8 cellular contexts compared by ENCODE assay signal in the genomic region with DNA sequence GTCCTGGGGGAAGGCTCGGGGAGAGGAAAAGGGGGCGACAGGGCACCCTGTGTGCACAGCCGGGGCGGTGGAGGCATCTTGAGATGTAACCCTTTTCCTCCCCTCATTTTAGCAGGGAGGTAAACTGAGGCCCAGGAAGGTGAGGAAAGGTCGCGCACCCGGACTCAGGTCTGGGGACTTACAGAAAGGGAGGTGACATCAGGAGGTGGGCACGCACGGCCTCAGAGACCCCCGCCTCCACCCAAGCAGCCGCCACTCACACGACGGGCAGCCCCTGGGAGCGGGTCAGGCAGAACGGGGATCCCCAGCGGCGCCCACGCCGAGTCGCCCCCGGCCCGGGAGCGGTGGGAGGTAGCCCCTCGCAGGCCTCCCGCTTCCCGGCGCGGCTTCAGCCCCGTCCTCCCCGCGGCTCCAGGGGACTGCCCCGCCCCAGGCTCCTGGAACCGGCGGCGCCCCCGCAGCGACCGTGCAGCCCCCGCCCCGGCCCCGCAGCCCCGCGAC. TPM values are rescaled to one million over a fixed set of nuclear protein-coding genes. Genes with fewer than 3 reads are reported as not detected.
A peak's percentile ranks its signal among the peaks of the same experiment; 100 is the strongest.
DNase-seq lines count a peak whose midpoint lies in the region; ATAC-seq and TF ChIP-seq lines count a peak whose summit lies in the region.

No MANE protein-coding gene starts in this region.

- peaks cover 18% of the 10 kb centered on the region for H3K4me1 Mint-ChIP-seq in activated CD4-positive, alpha-beta T cell treated with anti-CD3 and anti-CD28 coated beads, Interleukin-2, amount 10 ng/mL, durations not matched to agents 24 days and 14 days

- peaks cover 3% of the 10 kb centered on the region for H3K36me3 ChIP-seq in brain microvascular endothelial cell (replicated peaks)

- in situ Hi-C loops in brain microvascular endothelial cell (cut with HindIII; ENCODE audit: low pct_ligation_motif_present, low sequenced_read_pairs): no loop called here

- intact Hi-C loops in activated CD4-positive, alpha-beta T cell treated with anti-CD3 and anti-CD28 coated beads, Interleukin-2, amount 10 ng/mL, durations not matched to agents 24 days and 14 days (cut with micrococcal nuclease): loop anchor here (1.0 to 2.0 kb wide), 3 partner anchors 12 to 73 kb away; partner anchors contain the start of gene CACTIN

- no peaks in the 10 kb centered on the region for H3K36me3 Mint-ChIP-seq in activated CD4-positive, alpha-beta T cell treated with anti-CD3 and anti-CD28 coated beads, Interleukin-2, amount 10 ng/mL, durations not matched to agents 24 days and 14 days (ENCODE audit: low read depth)

- H3K9me3 ChIP-seq in mononuclear cell (ENCODE audit: low read depth, low read length): no peaks in the 10 kb centered on the region

- peaks cover 16% of the 10 kb centered on the region for H3K4me1 ChIP-seq in mononuclear cell (ENCODE audit: insufficient read depth, low read length)

- H3K4me3 ChIP-seq in brain microvascular endothelial cell (ENCODE audit: low read depth, low read length): peak overlapping the region; percentile 80
- H3K4me3 ChIP-seq in mononuclear cell (ENCODE audit: low read length): peak overlapping the region; percentile 56

- H3K27ac Mint-ChIP-seq in activated CD4-positive, alpha-beta T cell treated with anti-CD3 and anti-CD28 coated beads, Interleukin-2, amount 10 ng/mL, durations not matched to agents 24 days and 14 days: peak overlapping the region; percentile 75

- peak; percentile 7 for ATAC-seq in HG03571 (IDR thresholded peaks at IDR 0.05; ENCODE audit: unreplicated experiment)

- H3K27ac ChIP-seq in brain microvascular endothelial cell: peak overlapping the region; percentile 68

- no peaks in the 10 kb centered on the region for H3K27me3 Mint-ChIP-seq in activated CD4-positive, alpha-beta T cell treated with anti-CD3 and anti-CD28 coated beads, Interleukin-2, amount 10 ng/mL, durations not matched to agents 24 days and 14 days

- H3K4me3 Mint-ChIP-seq in activated CD4-positive, alpha-beta T cell treated with anti-CD3 and anti-CD28 coated beads, Interleukin-2, amount 10 ng/mL, durations not matched to agents 24 days and 14 days: peak overlapping the region; percentile 91

- DNase-seq in activated CD4-positive, alpha-beta T cell treated with anti-CD3 and anti-CD28 coated beads, Interleukin-2, amount 10 ng/mL, durations not matched to agents 24 days and 14 days: no peak
- no peak for DNase-seq in activated CD4-positive, alpha-beta T cell treated with anti-CD3 and anti-CD28 coated beads for 1 hour
- DNase-seq in brain microvascular endothelial cell (no peak), ureter (ENCODE audit: low spot score) (no peak), HCEC 1CT (no peak), iPS-NIHi7 (ENCODE audit: extremely low spot score) (no peak)

- no peaks in the 10 kb centered on the region for H3K9me3 Mint-ChIP-seq in activated CD4-positive, alpha-beta T cell treated with anti-CD3 and anti-CD28 coated beads, Interleukin-2, amount 10 ng/mL, durations not matched to agents 24 days and 14 days

- H3K27me3 ChIP-seq in brain microvascular endothelial cell (replicated peaks) (no peaks in the 10 kb centered on the region), mononuclear cell (ENCODE audit: insufficient read depth, low read length) (no peaks in the 10 kb centered on the region)

- TF ChIP-seq CTCF in brain microvascular endothelial cell (IDR thresholded peaks at IDR 0.05; ENCODE audit: low read depth, low read length, missing control alignments): no peak

RNA-seq across cellular contexts. Expression of gene PIP5K1C, which starts 0.5 kb away (rescaled TPM):
- 21.4 and 22.5 TPM in 2 replicates for total RNA-seq in activated CD4-positive, alpha-beta T cell treated with anti-CD3 and anti-CD28 coated beads, Interleukin-2, amount 10 ng/mL, durations not matched to agents 24 days and 14 days
- total RNA-seq in mononuclear cell: 8.4 TPM
- 58.1 TPM for total RNA-seq in ureter

RNA-seq across cellular contexts. Expression of gene TJP3, which starts 8.4 kb away (rescaled TPM):
- 0.09 TPM in 1 of 2 replicates, not detected in the other for total RNA-seq in activated CD4-positive, alpha-beta T cell treated with anti-CD3 and anti-CD28 coated beads, Interleukin-2, amount 10 ng/mL, durations not matched to agents 24 days and 14 days
- total RNA-seq in mononuclear cell: 5.7 TPM
- 59.7 TPM for total RNA-seq in ureter
